9 cellular contexts compared by ENCODE assay signal in genomic region chr15:57708047-57708446, GRCh38. TPM values are rescaled to one million over a fixed set of nuclear protein-coding genes. Genes with fewer than 3 reads are reported as not detected.
DNase-seq lines count a peak whose midpoint lies in the region; ATAC-seq and TF ChIP-seq lines count a peak whose summit lies in the region.
"Had no signal": no experiment of that assay in that cellular context is flagged by ENCODE, and none has a peak within 500 bp of the region (broad histone marks: within the 10 kb centered on the region; RNA-seq: fewer than 3 reads in every experiment).

No MANE protein-coding gene starts in this region.

- peak overlapping the region; percentile 74; the same call in 1 of the 2 replicates for H3K27ac ChIP-seq in ACC112 (ENCODE audit: low read depth, low read length)

- H2AFZ ChIP-seq in ACC112 (ENCODE audit: low read length, unreplicated experiment): no peak overlapping the region

- H3K27ac Mint-ChIP-seq in IgD-negative memory B cell (peak overlapping the region; percentile 83 to 95 (median 94)), mesothelial cell of epicardium (peak overlapping the region; percentile 94)

- H3K4me1 Mint-ChIP-seq in IgD-negative memory B cell (peaks cover 37 to 41% (median 38%) of the 10 kb centered on the region in 3 donors), mesothelial cell of epicardium (peaks cover 55% of the 10 kb centered on the region)

- H3K27me3 Mint-ChIP-seq in IgD-negative memory B cell: no peaks in the 10 kb centered on the region
- H3K27me3 Mint-ChIP-seq in mesothelial cell of epicardium (ENCODE audit: low read depth): no peaks in the 10 kb centered on the region

- peaks cover 14% of the 10 kb centered on the region for H3K4me1 ChIP-seq in ACC112 (ENCODE audit: control insufficient read depth, insufficient read depth, low read length, unreplicated experiment)

- no peaks in the 10 kb centered on the region for H3K27me3 ChIP-seq in ACC112 (ENCODE audit: insufficient read depth, low read length)

- peaks cover 25% of the 10 kb centered on the region for H3K36me3 ChIP-seq in ACC112 (ENCODE audit: insufficient read depth, low read length)

- H3K9me3 Mint-ChIP-seq in IgD-negative memory B cell (no peaks in the 10 kb centered on the region), mesothelial cell of epicardium (no peaks in the 10 kb centered on the region)

- TF ChIP-seq CTCF in cardiac fibroblast (IDR thresholded peaks at IDR 0.05; ENCODE audit: low read depth, low read length) (no peak), mesothelial cell of epicardium (IDR thresholded peaks at IDR 0.05; ENCODE audit: unreplicated experiment) (no peak)

- ATAC-seq in HG02623 (IDR thresholded peaks at IDR 0.05; ENCODE audit: unreplicated experiment) (no peak), GM21786 (IDR thresholded peaks at IDR 0.05; ENCODE audit: unreplicated experiment) (no peak)
- ATAC-seq: mucosa of descending colon had no signal

- DNase-seq in cardiac fibroblast (ENCODE audit: low read depth in 2 of 2): peak; percentile 40 to 56
- no peak for DNase-seq in mesothelial cell of epicardium (ENCODE audit: low spot score in 2 of 2, unreplicated experiment in 2 of 2)
- no peak for DNase-seq in GF-D8 (lab: John Stamatoyannopoulos, UW)
- no peak for DNase-seq in SKM-1 treated with dmso at 0.1 percent for 144 hours (lab: John Stamatoyannopoulos, UW; ENCODE audit: unreplicated experiment)
- DNase-seq: mucosa of descending colon had no signal

- peak overlapping the region; percentile 88 to 98 (median 94) for H3K4me3 Mint-ChIP-seq in IgD-negative memory B cell
- peak overlapping the region; percentile 86 for H3K4me3 Mint-ChIP-seq in mesothelial cell of epicardium

- peaks cover 48% of the 10 kb centered on the region for H3K79me2 ChIP-seq in ACC112 (ENCODE audit: control insufficient read depth, insufficient read depth, low read length, unreplicated experiment)

- H3K36me3 Mint-ChIP-seq in IgD-negative memory B cell (peaks cover 5% of the 10 kb centered on the region), mesothelial cell of epicardium (peaks cover 31% of the 10 kb centered on the region)

- peak overlapping the region; percentile 84 for H3K4me3 ChIP-seq in ACC112 (ENCODE audit: low read depth, low read length)
- H3K4me3 ChIP-seq in cardiac fibroblast (replicated peaks in 1 of 2; ENCODE audit: low read depth in 2 of 2, low read length in 2 of 2): peak overlapping the region; percentile 96 to 97

RNA-seq across cellular contexts. Expression of gene POLR2M, which starts 1.5 kb away (rescaled TPM):
- polyA plus RNA-seq in IgD-negative memory B cell: 45.1 TPM
- 108 to 110 TPM (median 109 TPM) in 3 replicates for total RNA-seq in mesothelial cell of epicardium

Comparison
In these comparisons a context has a peak if more than half of its experiments do, and no peak if none do; other contexts are left out.
1. DNase-seq: peak in cardiac fibroblast (2 of 2); none in mesothelial cell of epicardium (0 of 2), GF-D8 (single experiment) and SKM-1 treated with dmso at 0.1 percent for 144 hours (single experiment).